ENCODE assay signal across 8 cellular contexts in the genomic region with DNA sequence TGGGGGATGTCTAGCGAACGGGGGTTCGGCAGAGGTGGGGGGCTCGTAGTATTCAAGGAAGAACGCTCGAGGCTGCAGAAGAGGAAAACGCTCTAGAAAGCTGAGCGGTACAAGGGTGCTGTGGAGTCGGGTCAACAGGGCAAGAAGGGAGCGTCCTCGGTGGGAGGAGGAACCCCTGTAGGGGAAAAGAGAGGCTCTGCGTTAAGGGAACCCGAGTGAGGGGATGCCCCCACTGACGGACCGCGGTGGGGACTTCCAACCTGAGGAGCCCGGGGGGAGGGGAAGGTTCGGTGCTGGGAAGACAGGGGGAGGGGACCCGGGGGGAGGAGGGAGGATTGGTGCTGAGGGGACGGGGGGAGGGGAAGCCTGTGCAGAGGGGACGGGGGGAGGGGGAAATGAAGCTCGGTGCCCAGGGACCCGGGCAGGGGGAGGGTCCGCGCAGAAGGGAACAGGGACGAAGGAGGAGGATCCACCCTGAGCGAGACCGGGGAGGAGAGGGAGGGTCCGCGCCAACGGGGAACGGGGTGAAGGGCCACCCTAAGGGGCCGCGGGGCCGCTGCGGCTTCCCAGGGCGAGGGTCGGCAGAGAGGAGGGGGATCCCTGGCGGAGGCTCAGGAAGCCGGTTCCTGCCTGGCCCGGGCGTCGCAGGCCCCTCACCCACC. TPM values are rescaled to one million over a fixed set of nuclear protein-coding genes. Genes with fewer than 3 reads are reported as not detected.
A peak's percentile ranks its signal among the peaks of the same experiment; 100 is the strongest.
DNase-seq lines count a peak whose midpoint lies in the region; ATAC-seq and TF ChIP-seq lines count a peak whose summit lies in the region.

No MANE protein-coding gene starts in this region.

- peak overlapping the region; percentile 87 to 95 (median 94) for H3K4me3 ChIP-seq in right lobe of liver
- H3K4me3 ChIP-seq in thoracic aorta, result peak overlapping the region; percentile 94

- peaks cover 2% of the 10 kb centered on the region for H3K36me3 Mint-ChIP-seq in T-helper 2 cell treated with Interferon-gamma antibody and Interleukin-4, amounts not matched to agents 5 μg/mL and 100 μg/mL, for 36 hours (ENCODE audit: low read depth)
- no peaks in the 10 kb centered on the region for H3K36me3 Mint-ChIP-seq in MCF 10A (ENCODE audit: insufficient read depth, unreplicated experiment)

- DNase-seq in T-helper 2 cell treated with Interferon-gamma antibody and Interleukin-4, amounts not matched to agents 5 μg/mL and 100 μg/mL, for 36 hours (ENCODE audit: low spot score), result no peak
- DNase-seq in T-helper 2 cell (no peak), NCI-H510A (lab: John Stamatoyannopoulos, UW) (peak; percentile 18), MCF 10A (ENCODE audit: unreplicated experiment) (no peak), right lobe of liver (peak; percentile 49 to 68 (median 66)), thoracic aorta (ENCODE audit: low spot score) (no peak), NCI-H1105 (lab: John Stamatoyannopoulos, UW) (no peak), amniotic stem cell (lab: John Stamatoyannopoulos, UW) (no peak)

- intact Hi-C loops in MCF 10A (cut with micrococcal nuclease), result loop anchor here (2.0 to 5.0 kb wide), 4 partner anchors 67 to 1722 kb away; partner anchors contain the start of gene SCAI
- intact Hi-C loops in right lobe of liver (cut with DNase I), result no loop called here

- POLR2A ChIA-PET in MCF 10A (lab: Yijun Ruan, JAX), result interaction anchor here (0.6 to 10.8 kb wide), 18 partner anchors 9 to 171 kb away, joined by 3 to 299 read pairs (median 6); partner anchors contain the start of genes ARPC5L, RPL35 and WDR38

- no peak for ATAC-seq in right lobe of liver
- ATAC-seq in thoracic aorta (ENCODE audit: insufficient number of reproducible peaks, low FRiP score, low read depth), result no peak

- peaks cover 76% of the 10 kb centered on the region for H3K27me3 Mint-ChIP-seq in T-helper 2 cell treated with Interferon-gamma antibody and Interleukin-4, amounts not matched to agents 5 μg/mL and 100 μg/mL, for 36 hours (ENCODE audit: low read depth)
- H3K27me3 Mint-ChIP-seq in MCF 10A (ENCODE audit: insufficient read depth, unreplicated experiment), result no peaks in the 10 kb centered on the region

- TF ChIP-seq CTCF in MCF 10A (IDR thresholded peaks at IDR 0.05; ENCODE audit: unreplicated experiment) (no peak), right lobe of liver (IDR thresholded peaks at IDR 0.05) (no peak), thoracic aorta (IDR thresholded peaks at IDR 0.05) (no peak)

- H3K27ac ChIP-seq in right lobe of liver, result peak overlapping the region; percentile 56 to 83 (median 68)
- no peak overlapping the region for H3K27ac ChIP-seq in thoracic aorta

- H3K4me3 Mint-ChIP-seq in T-helper 2 cell treated with Interferon-gamma antibody and Interleukin-4, amounts not matched to agents 5 μg/mL and 100 μg/mL, for 36 hours, result peak overlapping the region; percentile 88
- H3K4me3 Mint-ChIP-seq in MCF 10A (ENCODE audit: unreplicated experiment), result peak overlapping the region; percentile 99

- peaks cover 34% of the 10 kb centered on the region for H3K4me1 Mint-ChIP-seq in T-helper 2 cell treated with Interferon-gamma antibody and Interleukin-4, amounts not matched to agents 5 μg/mL and 100 μg/mL, for 36 hours (ENCODE audit: low read depth)
- peaks cover 25% of the 10 kb centered on the region for H3K4me1 Mint-ChIP-seq in MCF 10A (ENCODE audit: insufficient read depth, unreplicated experiment)

- no peaks in the 10 kb centered on the region for H3K9me3 Mint-ChIP-seq in T-helper 2 cell treated with Interferon-gamma antibody and Interleukin-4, amounts not matched to agents 5 μg/mL and 100 μg/mL, for 36 hours
- no peaks in the 10 kb centered on the region for H3K9me3 Mint-ChIP-seq in MCF 10A (ENCODE audit: unreplicated experiment)

- no peaks in the 10 kb centered on the region for H3K36me3 ChIP-seq in right lobe of liver
- no peaks in the 10 kb centered on the region for H3K36me3 ChIP-seq in thoracic aorta

- BruUV-seq in MCF 10A (replicated peaks; lab: Mats Ljungman, UMichigan), result no TSS peak

- TF ChIP-seq POLR2A in right lobe of liver (IDR thresholded peaks at IDR 0.05), result no peak

- WGBS in right lobe of liver (ENCODE audit: insufficient coverage, low coverage, low lambda C conversion rate, missing lambda C conversion rate), result 1% methylated on average over 23 of the region's 43 CpGs

- CTCF ChIA-PET in MCF 10A (lab: Yijun Ruan, JAX), result interaction anchor here (0.5 to 13.3 kb wide), 16 partner anchors 8 to 1228 kb away, joined by 3 to 927 read pairs (median 4); partner anchors contain the start of genes ARPC5L, RPL35 and WDR38

- H3K27me3 ChIP-seq in right lobe of liver, result no peaks in the 10 kb centered on the region
- peaks cover 13% of the 10 kb centered on the region for H3K27me3 ChIP-seq in thoracic aorta (replicated peaks; ENCODE audit: insufficient read depth)

- peak overlapping the region; percentile 58 for H3K27ac Mint-ChIP-seq in T-helper 2 cell treated with Interferon-gamma antibody and Interleukin-4, amounts not matched to agents 5 μg/mL and 100 μg/mL, for 36 hours
- H3K27ac Mint-ChIP-seq in MCF 10A (ENCODE audit: low read depth, unreplicated experiment), result peak overlapping the region; percentile 51

- H3K4me1 ChIP-seq in right lobe of liver (peaks cover 0 to 26% (median 5%) of the 10 kb centered on the region in 4 donors), thoracic aorta (ENCODE audit: control insufficient read depth in 1 of 2, low read depth in 2 of 2) (peaks cover 8 to 25% of the 10 kb centered on the region in 2 donors)

- H3K9me3 ChIP-seq in right lobe of liver (no peaks in the 10 kb centered on the region), thoracic aorta (no peaks in the 10 kb centered on the region)

RNA-seq across cellular contexts. Expression of gene NR6A1, which starts 0.6 kb away (rescaled TPM):
- total RNA-seq in MCF 10A (2022), result 0.91 and 2.0 TPM in 2 replicates
- total RNA-seq in right lobe of liver, result 1 to 10 TPM; 1.3 to 3.6 (median 1.9) TPM
- 1 to 10 TPM in 1 of 2 donors, under 1 TPM in 1; 0.71 to 4.6 TPM for total RNA-seq in thoracic aorta

RNA-seq across cellular contexts. Expression of gene OLFML2A, which starts 6.4 kb away (rescaled TPM):
- total RNA-seq in MCF 10A (2022) (0.21 and 0.25 TPM in 2 replicates), right lobe of liver (under 1 TPM; 0.12 to 0.74 (median 0.40) TPM), thoracic aorta (1 to 10 TPM; 5.4 to 6.7 TPM)

Comparison
In these comparisons a context has a peak if more than half of its experiments do, and no peak if none do; other contexts are left out.
1. DNase-seq: peak in NCI-H510A (single experiment) and right lobe of liver (3 of 3); none in T-helper 2 cell treated with Interferon-gamma antibody and Interleukin-4, amounts not matched to agents 5 μg/mL and 100 μg/mL, for 36 hours (single experiment), T-helper 2 cell (0 of 5), MCF 10A (single experiment), thoracic aorta (single experiment), NCI-H1105 (single experiment) and amniotic stem cell (single experiment).
2. H3K27ac ChIP-seq: peak in right lobe of liver (3 of 3); none in thoracic aorta (0 of 2).